In genomic region chr11:82326853-82327252, GRCh38 we compare ENCODE assay signal across 26 cellular contexts.
"Had no signal": no experiment of that assay in that cellular context is flagged by ENCODE, and none has a peak within 500 bp of the region (broad histone marks: within the 10 kb centered on the region; RNA-seq: fewer than 3 reads in every experiment).

No MANE protein-coding gene starts in this region.

- H3K4me3 ChIP-seq: colonic mucosa, esophagus squamous epithelium, gastrocnemius medialis, heart left ventricle, hepatocyte, left lung, lower lobe of right lung, mucosa of descending colon had no signal

- ATAC-seq: effector memory CD8-positive, alpha-beta T cell; esophagus mucosa; gastrocnemius medialis; heart left ventricle; left cardiac atrium; left lung; left ventricle myocardium superior; lower lobe of right lung; mucosa of descending colon had no signal

- H3K79me2 ChIP-seq: hepatocyte had no signal

- H3K9me3 ChIP-seq: colonic mucosa, esophagus squamous epithelium, gastrocnemius medialis, heart left ventricle, left lung, lower lobe of right lung, mucosa of descending colon had no signal

- H2AFZ ChIP-seq: hepatocyte had no signal

- H3K36me3 ChIP-seq: colonic mucosa, esophagus squamous epithelium, gastrocnemius medialis, heart left ventricle, left lung, lower lobe of right lung had no signal

- H3K27me3 ChIP-seq: colonic mucosa, esophagus squamous epithelium, gastrocnemius medialis, heart left ventricle, hepatocyte, left lung had no signal

- H3K9me3 Mint-ChIP-seq: dendritic cell treated with granulocyte-macrophage colony-stimulating factor and Interleukin-4, amounts not matched to agents 40 ng/mL and 50 ng/mL, for 4 days; endodermal cell had no signal

- H3K4me1 ChIP-seq: colonic mucosa, esophagus squamous epithelium, gastrocnemius medialis, heart left ventricle, left lung, lower lobe of right lung had no signal

- H3K4me2 ChIP-seq: hepatocyte had no signal

- H3K27ac Mint-ChIP-seq: dendritic cell treated with granulocyte-macrophage colony-stimulating factor and Interleukin-4, amounts not matched to agents 40 ng/mL and 50 ng/mL, for 4 days; effector memory CD8-positive, alpha-beta T cell; endodermal cell; immature natural killer cell; mesothelial cell of epicardium had no signal

- FAIRE-seq: endometrium had no signal

- H3K27ac ChIP-seq: colonic mucosa, epithelial cell of prostate, esophagus squamous epithelium, gastrocnemius medialis, heart left ventricle, hepatocyte, left lung, lower lobe of right lung had no signal

- H3K4me3 Mint-ChIP-seq: dendritic cell treated with granulocyte-macrophage colony-stimulating factor and Interleukin-4, amounts not matched to agents 40 ng/mL and 50 ng/mL, for 4 days; effector memory CD8-positive, alpha-beta T cell; endodermal cell; immature natural killer cell; mesothelial cell of epicardium had no signal

- DNase-seq: colonic mucosa; cortex of kidney; effector CD8-positive, alpha-beta T cell; effector memory CD8-positive, alpha-beta T cell; endodermal cell; erythroblast; esophagus squamous epithelium; foreskin fibroblast; foreskin melanocyte; gastrocnemius medialis; heart left ventricle; hypothalamus; immature natural killer cell; islet precursor cell; left cardiac atrium; left ventricle myocardium superior; lower lobe of right lung; mesenchymal stem cell; mucosa of descending colon had no signal

- H3K4me1 Mint-ChIP-seq: endodermal cell, immature natural killer cell, mesothelial cell of epicardium had no signal

- H3K36me3 Mint-ChIP-seq: immature natural killer cell, mesothelial cell of epicardium had no signal
